11 cellular contexts compared by ENCODE assay signal in genomic region chr7:2531798-2532115, GRCh38. TPM values are rescaled to one million over a fixed set of nuclear protein-coding genes. Genes with fewer than 3 reads are reported as not detected.
DNase-seq lines count a peak whose midpoint lies in the region; ATAC-seq, FAIRE-seq and TF ChIP-seq lines count a peak whose summit lies in the region.
"Not testable (repeated sequence)": the region's sequence is repeated elsewhere in the genome, so short reads cannot be mapped to it uniquely, and the experiment has no call there.
"Had no signal": no experiment of that assay in that cellular context is flagged by ENCODE, and none has a peak within 500 bp of the region (broad histone marks: within the 10 kb centered on the region; RNA-seq: fewer than 3 reads in every experiment).

No MANE protein-coding gene starts in this region.

- in situ Hi-C loops in transverse colon (cut with MboI; ENCODE audit: low pct_ligation_motif_present in 1 of 4, low pct_unique_long_range_greater_than_20kb in 1 of 4, low sequenced_read_pairs in 3 of 4): not testable (repeated sequence)

- H2AFZ ChIP-seq in astrocyte (ENCODE audit: low read depth, low read length); endothelial cell of umbilical vein (ENCODE audit: low read depth, low read length): not testable (repeated sequence)

- peak; percentile 34 for ATAC-seq in left colon

- POLR2A ChIA-PET in endothelial cell of umbilical vein (lab: Charles Lee): not testable (repeated sequence)

- CTCF ChIA-PET in endothelial cell of umbilical vein (lab: Charles Lee): not testable (repeated sequence)

- H3K27me3 ChIP-seq in astrocyte (ENCODE audit: insufficient read depth, low read length); endothelial cell of umbilical vein (ENCODE audit: control insufficient read depth in 2 of 2, insufficient read depth in 2 of 2, low read length in 2 of 2); transverse colon: not testable (repeated sequence)

- DNase-seq in DMS153 (lab: John Stamatoyannopoulos, UW) (peak; percentile 32), NCI-H69 (lab: John Stamatoyannopoulos, UW) (peak; percentile 40), left colon (peak in 1 of 2 donors; percentile 22), posterior vena cava (ENCODE audit: low spot score) (peak; percentile 70)
- peak; percentile 7 for DNase-seq in activated CD4-positive, alpha-beta T cell treated with anti-CD3 and anti-CD28 coated beads for 1 hour
- not testable (repeated sequence) for DNase-seq in astrocyte (ENCODE audit: low read depth); endothelial cell of umbilical vein (ENCODE audit: low read depth, low spot score); transverse colon

- dilution Hi-C loops in endothelial cell of umbilical vein (cut with MboI; ENCODE audit: extremely low pct_ligation_motif_present, low sequenced_read_pairs): not testable (repeated sequence)

- not testable (repeated sequence) for TF ChIP-seq POLR2A in endothelial cell of umbilical vein (IDR thresholded peaks at IDR 0.05; ENCODE audit: low read depth, low read length); transverse colon (IDR thresholded peaks at IDR 0.05)

- H3K9me3 ChIP-seq in astrocyte (ENCODE audit: insufficient read depth, low read depth, low read length); endothelial cell of umbilical vein (replicated peaks; ENCODE audit: control insufficient read depth, insufficient read depth, low read length); transverse colon: not testable (repeated sequence)

- WGBS in transverse colon (ENCODE audit: low coverage in 1 of 2), 2 donors: 50% methylated on average over 3 of the region's 16 CpGs; no CpG with 5 or more reads in 1 of the 2 donors

- not testable (repeated sequence) for H3K4me3 Mint-ChIP-seq in astrocyte (ENCODE audit: unreplicated experiment)

- not testable (repeated sequence) for H3K27ac ChIP-seq in astrocyte (ENCODE audit: low read depth, low read length); endothelial cell of umbilical vein (ENCODE audit: insufficient read depth, low read depth, low read length)
- H3K27ac ChIP-seq in transverse colon: peak overlapping the region in 3 of 4 donors; percentile 6 to 78 (median 67)

- H3K4me2 ChIP-seq in astrocyte (ENCODE audit: low read length): peak overlapping the region; percentile 69
- H3K4me2 ChIP-seq in endothelial cell of umbilical vein (ENCODE audit: insufficient read depth, low read length): not testable (repeated sequence)

- H3K36me3 ChIP-seq in astrocyte (ENCODE audit: insufficient read depth, low read length); endothelial cell of umbilical vein (ENCODE audit: control insufficient read depth in 2 of 2, extremely low read depth in 1 of 2, insufficient read depth in 2 of 2, low read length in 2 of 2); transverse colon: not testable (repeated sequence)

- not testable (repeated sequence) for H3K9me3 Mint-ChIP-seq in astrocyte (ENCODE audit: unreplicated experiment)

- peaks cover 43% of the 10 kb centered on the region for H3K4me1 ChIP-seq in astrocyte (ENCODE audit: insufficient read depth, low read length)
- H3K4me1 ChIP-seq in endothelial cell of umbilical vein (ENCODE audit: control insufficient read depth, extremely low read depth, insufficient read depth, low read length): peaks cover 31% of the 10 kb centered on the region
- peaks cover 32 to 60% (median 47%) of the 10 kb centered on the region in 4 donors for H3K4me1 ChIP-seq in transverse colon

- not testable (repeated sequence) for H3K4me3 ChIP-seq in astrocyte (ENCODE audit: insufficient read depth, low read depth, low read length); endothelial cell of umbilical vein (replicated peaks in 1 of 3; ENCODE audit: insufficient read depth in 1 of 3, low read depth in 1 of 3, low read length in 3 of 3); transverse colon

- not testable (repeated sequence) for BruUV-seq in endothelial cell of umbilical vein (replicated peaks; lab: Mats Ljungman, UMichigan)

- H3K27ac Mint-ChIP-seq in astrocyte (ENCODE audit: unreplicated experiment): peak overlapping the region; percentile 41

- TF ChIP-seq EP300 in transverse colon (IDR thresholded peaks at IDR 0.05; ENCODE audit: low read depth): not testable (repeated sequence)

- H3K9ac ChIP-seq in astrocyte (ENCODE audit: low read length); endothelial cell of umbilical vein (replicated peaks; ENCODE audit: extremely low read depth, insufficient read depth, low read length): not testable (repeated sequence)

- not testable (repeated sequence) for H3K27me3 Mint-ChIP-seq in astrocyte (ENCODE audit: low read depth, unreplicated experiment)

- not testable (repeated sequence) for H3K9me1 ChIP-seq in endothelial cell of umbilical vein (replicated peaks; ENCODE audit: control insufficient read depth, extremely low read depth, insufficient read depth, low read length)

- FAIRE-seq in astrocyte (lab: Jason Lieb, UNC): not testable (repeated sequence)
- FAIRE-seq in endothelial cell of umbilical vein (lab: Jason Lieb, UNC): peak; percentile 53

- H4K20me1 ChIP-seq in astrocyte (ENCODE audit: insufficient read depth, low read length): peaks cover 17% of the 10 kb centered on the region
- H4K20me1 ChIP-seq in endothelial cell of umbilical vein (replicated peaks; ENCODE audit: control insufficient read depth, extremely low read depth, insufficient read depth, low read length): not testable (repeated sequence)

- intact Hi-C loops in endothelial cell of umbilical vein (cut with micrococcal nuclease); left colon (cut with DNase I, micrococcal nuclease); posterior vena cava (cut with DNase I); transverse colon (cut with DNase I; ENCODE audit: low total_unique reads): not testable (repeated sequence)

- not testable (repeated sequence) for TF ChIP-seq CTCF in astrocyte (IDR thresholded peaks at IDR 0.05; ENCODE audit: insufficient read depth, low read depth, low read length); endothelial cell of umbilical vein (IDR thresholded peaks at IDR 0.05; ENCODE audit: extremely low read depth in 1 of 2, insufficient read depth in 1 of 2, low read depth in 1 of 2, low read length in 2 of 2); transverse colon (IDR thresholded peaks at IDR 0.05)

- not testable (repeated sequence) for H3K36me3 Mint-ChIP-seq in astrocyte (ENCODE audit: low read depth, unreplicated experiment)

- not testable (repeated sequence) for H3K79me2 ChIP-seq in astrocyte (ENCODE audit: insufficient read depth, low read length); endothelial cell of umbilical vein (ENCODE audit: control insufficient read depth, insufficient read depth, low read length)

- peaks cover 15% of the 10 kb centered on the region for H3K4me1 Mint-ChIP-seq in astrocyte (ENCODE audit: low read depth, unreplicated experiment)

RNA-seq across cellular contexts. Expression of gene LFNG, which starts 12.2 kb away (rescaled TPM):
- total RNA-seq in astrocyte: 58.6 and 76.9 TPM in 2 replicates
- 12.6 and 15.1 TPM in 2 replicates for total RNA-seq in endothelial cell of umbilical vein
- polyA plus RNA-seq in endothelial cell of umbilical vein: 13.1 and 14.8 TPM in 2 replicates
- 8.3 and 11.9 TPM in 2 replicates for polyA plus RNA-seq in endothelial cell of umbilical vein (2011; cell fraction: cytosol; rRNA removed)
- 9.8 and 11.4 TPM in 2 replicates for polyA plus RNA-seq in endothelial cell of umbilical vein (2011; cell fraction: nucleus; rRNA removed)
- 2.4 and 3.1 TPM in 2 replicates for polyA plus RNA-seq in endothelial cell of umbilical vein (2012)
- 9.5 and 10.4 TPM in 2 replicates for polyA minus RNA-seq in endothelial cell of umbilical vein
- 7.8 TPM for polyA minus RNA-seq in endothelial cell of umbilical vein (2011; cell fraction: cytosol; rRNA and poly(A)+ RNA removed)
- 6.2 and 13.7 TPM in 2 replicates for polyA minus RNA-seq in endothelial cell of umbilical vein (2011; cell fraction: nucleus; rRNA and poly(A)+ RNA removed)
- total RNA-seq in left colon: 10 to 100 TPM; 48.3 to 70.1 TPM
- 10 to 100 TPM; 15.2 to 16.5 TPM for total RNA-seq in posterior vena cava
- total RNA-seq in transverse colon: 100 to 1,000 TPM in 2 of 4 donors, 10 to 100 TPM in 2; 17.9 to 162 (median 80.6) TPM

RNA-seq across cellular contexts. Expression of gene BRAT1, which starts 23.6 kb away (rescaled TPM):
- total RNA-seq in astrocyte: 18.7 and 19.7 TPM in 2 replicates
- total RNA-seq in endothelial cell of umbilical vein: 31.6 and 32.2 TPM in 2 replicates
- 31.1 and 40.3 TPM in 2 replicates for polyA plus RNA-seq in endothelial cell of umbilical vein
- 17.5 and 24.9 TPM in 2 replicates for polyA plus RNA-seq in endothelial cell of umbilical vein (2011; cell fraction: cytosol; rRNA removed)
- polyA plus RNA-seq in endothelial cell of umbilical vein (2011; cell fraction: nucleus; rRNA removed): 64.9 and 75.7 TPM in 2 replicates
- 22.1 and 23.0 TPM in 2 replicates for polyA plus RNA-seq in endothelial cell of umbilical vein (2012)
- polyA minus RNA-seq in endothelial cell of umbilical vein: 13.8 and 14.1 TPM in 2 replicates
- polyA minus RNA-seq in endothelial cell of umbilical vein (2011; cell fraction: cytosol; rRNA and poly(A)+ RNA removed): 29.8 TPM
- polyA minus RNA-seq in endothelial cell of umbilical vein (2011; cell fraction: nucleus; rRNA and poly(A)+ RNA removed): 10.8 and 13.0 TPM in 2 replicates
- 10 to 100 TPM; 21.8 to 21.9 TPM for total RNA-seq in left colon
- total RNA-seq in posterior vena cava: 10 to 100 TPM; 16.3 to 17.2 TPM
- total RNA-seq in transverse colon: 100 to 1,000 TPM in 1 of 4 donors, 10 to 100 TPM in 3; 31.7 to 120 (median 40.4) TPM

RNA-seq across cellular contexts. Expression of gene IQCE, which starts 27.0 kb away (rescaled TPM):
- total RNA-seq in astrocyte (13.1 and 13.8 TPM in 2 replicates), endothelial cell of umbilical vein (11.3 and 14.5 TPM in 2 replicates), left colon (10 to 100 TPM; 28.5 to 30.5 TPM), posterior vena cava (10 to 100 TPM; 14.6 to 19.1 TPM), transverse colon (100 to 1,000 TPM in 1 of 4 donors, 10 to 100 TPM in 3; 27.2 to 187 (median 55.5) TPM)
- 4.8 and 4.9 TPM in 2 replicates for polyA plus RNA-seq in endothelial cell of umbilical vein
- polyA plus RNA-seq in endothelial cell of umbilical vein (2011; cell fraction: cytosol; rRNA removed): 5.5 and 5.8 TPM in 2 replicates
- polyA plus RNA-seq in endothelial cell of umbilical vein (2011; cell fraction: nucleus; rRNA removed): 18.5 and 18.6 TPM in 2 replicates
- 6.0 and 9.1 TPM in 2 replicates for polyA plus RNA-seq in endothelial cell of umbilical vein (2012)
- 9.3 and 13.5 TPM in 2 replicates for polyA minus RNA-seq in endothelial cell of umbilical vein
- polyA minus RNA-seq in endothelial cell of umbilical vein (2011; cell fraction: cytosol; rRNA and poly(A)+ RNA removed): 10.9 TPM
- 7.7 and 8.8 TPM in 2 replicates for polyA minus RNA-seq in endothelial cell of umbilical vein (2011; cell fraction: nucleus; rRNA and poly(A)+ RNA removed)

RNA-seq across cellular contexts. Expression of gene GRIFIN, which starts 55.6 kb away (rescaled TPM):
- total RNA-seq in astrocyte (not detected in 2 replicates), endothelial cell of umbilical vein (not detected in 2 replicates), left colon (not detected), posterior vena cava (not detected), transverse colon (not detected)
- polyA plus RNA-seq in endothelial cell of umbilical vein: not detected in 2 replicates
- not detected in 2 replicates for polyA plus RNA-seq in endothelial cell of umbilical vein (2011; cell fraction: cytosol; rRNA removed)
- not detected in 2 replicates for polyA plus RNA-seq in endothelial cell of umbilical vein (2011; cell fraction: nucleus; rRNA removed)
- polyA plus RNA-seq in endothelial cell of umbilical vein (2012): not detected in 2 replicates
- not detected in 2 replicates for polyA minus RNA-seq in endothelial cell of umbilical vein
- not detected for polyA minus RNA-seq in endothelial cell of umbilical vein (2011; cell fraction: cytosol; rRNA and poly(A)+ RNA removed)
- polyA minus RNA-seq in endothelial cell of umbilical vein (2011; cell fraction: nucleus; rRNA and poly(A)+ RNA removed): not detected in 2 replicates
- total RNA-seq: A673, LHCN-M2, Right ventricle myocardium superior had no signal
